1 cellular context compared by ENCODE assay signal in the genomic region with DNA sequence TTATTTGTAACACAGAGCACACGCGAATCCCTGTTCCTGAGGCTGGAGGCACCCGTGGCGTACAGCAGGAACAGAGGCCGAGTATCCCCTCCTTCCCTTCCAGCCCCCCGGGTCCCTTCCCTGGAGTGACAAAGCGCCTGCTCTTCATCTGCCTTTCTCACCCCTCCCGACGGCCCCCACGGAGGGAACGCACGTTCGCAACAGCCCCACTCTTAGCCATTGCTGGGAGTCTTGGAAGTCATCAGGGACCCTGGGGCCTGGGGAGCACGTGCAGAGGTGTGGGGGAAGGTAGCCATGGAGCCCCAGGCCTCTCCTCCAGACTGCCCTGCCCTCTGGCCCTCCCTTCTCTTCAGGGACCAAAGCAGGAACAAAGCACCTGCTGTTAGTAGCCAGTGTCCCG.
TF ChIP-seq lines count a peak whose summit lies in the region.

No MANE protein-coding gene starts in this region.

TF ChIP-seq in A549, 52 proteins besides CTCF, POLR2A, EP300 and RAD21 (continued from another document):
- TF ChIP-seq HOXB13 (CRISPR knock-in tag; IDR thresholded peaks at IDR 0.05; ENCODE audit: low read depth) = no peak
- TF ChIP-seq, protein P1, sequence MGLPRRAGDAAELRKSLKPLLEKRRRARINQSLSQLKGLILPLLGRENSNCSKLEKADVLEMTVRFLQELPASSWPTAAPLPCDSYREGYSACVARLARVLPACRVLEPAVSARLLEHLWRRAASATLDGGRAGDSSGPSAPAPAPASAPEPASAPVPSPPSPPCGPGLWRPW (IDR thresholded peaks at IDR 0.05) = no peak
- TF ChIP-seq HDAC2 (IDR thresholded peaks at IDR 0.05) = no peak
- no peak for TF ChIP-seq CEBPB (IDR thresholded peaks at IDR 0.05)
- TF ChIP-seq NFE2L2 (conservative IDR thresholded peaks at IDR 0.05; ENCODE audit: low read length) = no peak
- TF ChIP-seq RFX5 (IDR thresholded peaks at IDR 0.05) = no peak
- TF ChIP-seq GATA3 (IDR thresholded peaks at IDR 0.05; ENCODE audit: borderline replicate concordance) = no peak
- TF ChIP-seq FOSL2 (IDR thresholded peaks at IDR 0.05) = no peak
- no peak for TF ChIP-seq FOSL2 (CRISPR knock-in tag; IDR thresholded peaks at IDR 0.05)
- TF ChIP-seq, protein P2, sequence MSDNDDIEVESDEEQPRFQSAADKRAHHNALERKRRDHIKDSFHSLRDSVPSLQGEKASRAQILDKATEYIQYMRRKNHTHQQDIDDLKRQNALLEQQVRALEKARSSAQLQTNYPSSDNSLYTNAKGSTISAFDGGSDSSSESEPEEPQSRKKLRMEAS (IDR thresholded peaks at IDR 0.05) = no peak
